15 cellular contexts compared by ENCODE assay signal in the genomic region with DNA sequence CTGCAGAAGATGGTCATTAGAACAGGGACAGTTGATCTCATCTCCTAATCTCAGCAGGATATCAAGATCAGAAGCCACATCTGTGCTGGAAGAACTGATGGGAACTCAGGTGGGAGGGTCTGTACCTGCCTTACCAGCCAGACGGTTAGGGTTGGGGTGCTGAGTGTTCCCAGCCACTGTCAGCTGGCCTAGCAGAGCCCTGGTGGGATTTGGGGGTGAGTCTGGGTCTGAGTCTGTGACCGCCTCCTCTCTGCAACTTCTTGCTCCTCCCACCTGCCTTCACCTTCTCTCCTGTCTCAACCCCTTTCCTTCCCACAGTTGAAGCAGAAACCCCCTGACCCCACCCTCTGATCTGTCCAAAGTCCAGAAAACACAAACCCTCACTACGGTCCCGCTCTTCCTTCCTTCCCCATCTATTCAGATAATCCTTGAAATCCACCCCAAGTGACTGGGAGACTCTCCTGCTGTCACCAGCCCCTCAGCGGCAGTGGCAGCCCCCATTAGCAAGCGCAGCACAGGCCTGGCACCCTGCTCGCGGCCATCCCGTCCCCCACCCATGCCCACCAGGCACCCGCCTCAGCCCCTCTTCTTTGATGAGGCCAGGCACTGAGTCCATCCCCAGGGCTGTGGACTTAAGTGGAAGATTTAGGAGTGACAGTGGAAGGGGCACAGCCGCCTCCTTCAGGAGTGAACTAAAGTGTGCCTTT.
DNase-seq lines count a peak whose midpoint lies in the region; ATAC-seq and TF ChIP-seq lines count a peak whose summit lies in the region.
"Had no signal": no experiment of that assay in that cellular context is flagged by ENCODE, and none has a peak within 500 bp of the region (broad histone marks: within the 10 kb centered on the region; RNA-seq: fewer than 3 reads in every experiment).

No MANE protein-coding gene starts in this region.

- no peak for DNase-seq in activated naive CD4-positive, alpha-beta T cell treated with anti-CD3 and anti-CD28 coated beads, Interleukin-2, amount 50 U/mL, for 16 hours
- DNase-seq in activated CD8-positive, alpha-beta T cell treated with anti-CD3 and anti-CD28 coated beads for 36 hours, result no peak
- DNase-seq in effector memory CD8-positive, alpha-beta T cell, result no peak
- no peak for DNase-seq in stimulated activated naive CD8-positive, alpha-beta T cell treated with anti-CD3 and anti-CD28 coated beads, Interleukin-15, amount 100 ng/mL, for 72 hours
- no peak for DNase-seq in ACHN
- no peak for DNase-seq in EL
- DNase-seq: BE2C; CD8-positive, alpha-beta memory T cell; H7; MG63; NCI-H1092 treated with DMSO at 0.1 percent for 48 hours; NCI-H1694 treated with DMSO at 0.1 percent for 48 hours; NCI-H345; NCI-H69 had no signal

- peaks cover 8% of the 10 kb centered on the region for H3K36me3 Mint-ChIP-seq in activated naive CD4-positive, alpha-beta T cell treated with anti-CD3 and anti-CD28 coated beads, Interleukin-2, amount 50 U/mL, for 24 hours
- peaks cover 19% of the 10 kb centered on the region for H3K36me3 Mint-ChIP-seq in activated CD8-positive, alpha-beta T cell treated with anti-CD3 and anti-CD28 coated beads for 36 hours (ENCODE audit: low read depth)
- H3K36me3 Mint-ChIP-seq in effector memory CD8-positive, alpha-beta T cell (ENCODE audit: insufficient read depth), result peaks cover 10% of the 10 kb centered on the region
- H3K36me3 Mint-ChIP-seq: CD8-positive, alpha-beta memory T cell had no signal

- no peak for TF ChIP-seq CTCF in activated CD8-positive, alpha-beta T cell treated with anti-CD3 and anti-CD28 coated beads for 36 hours (IDR thresholded peaks at IDR 0.05)

- intact Hi-C loops in activated CD8-positive, alpha-beta T cell treated with anti-CD3 and anti-CD28 coated beads for 36 hours (cut with micrococcal nuclease), result no loop called here

- POLR2A ChIA-PET in activated CD8-positive, alpha-beta T cell treated with anti-CD3 and anti-CD28 coated beads for 36 hours (lab: Charles Lee), result interaction anchor here (1.1 to 1.9 kb wide), 3 partner anchors 11 to 36 kb away, joined by 5 to 6 read pairs (median 5); no protein-coding TSS in a partner anchor

- H3K9me3 Mint-ChIP-seq in activated naive CD4-positive, alpha-beta T cell treated with anti-CD3 and anti-CD28 coated beads, Interleukin-2, amount 50 U/mL, for 24 hours, result no peaks in the 10 kb centered on the region
- H3K9me3 Mint-ChIP-seq in activated CD8-positive, alpha-beta T cell treated with anti-CD3 and anti-CD28 coated beads for 36 hours, result peaks cover 11% of the 10 kb centered on the region
- peaks cover 0 to 2% of the 10 kb centered on the region in 2 donors for H3K9me3 Mint-ChIP-seq in effector memory CD8-positive, alpha-beta T cell
- H3K9me3 Mint-ChIP-seq in stimulated activated naive CD8-positive, alpha-beta T cell treated with anti-CD3 and anti-CD28 coated beads, Interleukin-15, amount 100 ng/mL, for 72 hours, result peaks cover 0 to 10% of the 10 kb centered on the region in 2 donors

- in situ Hi-C loops in ACHN (cut with HindIII; ENCODE audit: low pct_ligation_motif_present, low pct_unique_long_range_greater_than_20kb, low sequenced_read_pairs), result no loop called here

- no peaks in the 10 kb centered on the region for H3K27me3 Mint-ChIP-seq in activated naive CD4-positive, alpha-beta T cell treated with anti-CD3 and anti-CD28 coated beads, Interleukin-2, amount 50 U/mL, for 24 hours
- H3K27me3 Mint-ChIP-seq in activated CD8-positive, alpha-beta T cell treated with anti-CD3 and anti-CD28 coated beads for 36 hours, result no peaks in the 10 kb centered on the region
- peaks cover 0 to 12% of the 10 kb centered on the region in 2 donors for H3K27me3 Mint-ChIP-seq in effector memory CD8-positive, alpha-beta T cell
- H3K27me3 Mint-ChIP-seq in stimulated activated naive CD8-positive, alpha-beta T cell treated with anti-CD3 and anti-CD28 coated beads, Interleukin-15, amount 100 ng/mL, for 72 hours, result no peaks in the 10 kb centered on the region

- peak overlapping the region; percentile 17 for H3K27ac Mint-ChIP-seq in activated naive CD4-positive, alpha-beta T cell treated with anti-CD3 and anti-CD28 coated beads, Interleukin-2, amount 50 U/mL, for 24 hours
- peak overlapping the region; percentile 91 for H3K27ac Mint-ChIP-seq in activated CD8-positive, alpha-beta T cell treated with anti-CD3 and anti-CD28 coated beads for 36 hours
- H3K27ac Mint-ChIP-seq in effector memory CD8-positive, alpha-beta T cell, result peak overlapping the region; percentile 13 to 82
- H3K27ac Mint-ChIP-seq in stimulated activated naive CD8-positive, alpha-beta T cell treated with anti-CD3 and anti-CD28 coated beads, Interleukin-15, amount 100 ng/mL, for 72 hours, result peak overlapping the region; percentile 8 to 93

- no peak overlapping the region for H3K4me3 Mint-ChIP-seq in activated naive CD4-positive, alpha-beta T cell treated with anti-CD3 and anti-CD28 coated beads, Interleukin-2, amount 50 U/mL, for 24 hours
- H3K4me3 Mint-ChIP-seq in activated CD8-positive, alpha-beta T cell treated with anti-CD3 and anti-CD28 coated beads for 36 hours, result no peak overlapping the region
- no peak overlapping the region for H3K4me3 Mint-ChIP-seq in effector memory CD8-positive, alpha-beta T cell
- peak overlapping the region in 1 of 2 donors; percentile 23 for H3K4me3 Mint-ChIP-seq in stimulated activated naive CD8-positive, alpha-beta T cell treated with anti-CD3 and anti-CD28 coated beads, Interleukin-15, amount 100 ng/mL, for 72 hours
- H3K4me3 Mint-ChIP-seq: CD8-positive, alpha-beta memory T cell had no signal

- no peak for ATAC-seq in activated CD8-positive, alpha-beta T cell treated with anti-CD3 and anti-CD28 coated beads for 36 hours
- ATAC-seq in effector memory CD8-positive, alpha-beta T cell (replicated peaks), result no peak
- no peak for ATAC-seq in stimulated activated naive CD8-positive, alpha-beta T cell treated with anti-CD3 and anti-CD28 coated beads, Interleukin-15, amount 100 ng/mL, for 72 hours

- CTCF ChIA-PET in activated CD8-positive, alpha-beta T cell treated with anti-CD3 and anti-CD28 coated beads for 36 hours (lab: Charles Lee), result interaction anchor here (1.0 to 3.7 kb wide), 5 partner anchors 12 to 38 kb away, joined by 3 to 36 read pairs (median 9); no protein-coding TSS in a partner anchor

- H3K4me1 Mint-ChIP-seq in activated naive CD4-positive, alpha-beta T cell treated with anti-CD3 and anti-CD28 coated beads, Interleukin-2, amount 50 U/mL, for 24 hours, result peaks cover 58% of the 10 kb centered on the region
- H3K4me1 Mint-ChIP-seq in activated CD8-positive, alpha-beta T cell treated with anti-CD3 and anti-CD28 coated beads for 36 hours (ENCODE audit: low read depth), result peaks cover 61% of the 10 kb centered on the region
- peaks cover 12% of the 10 kb centered on the region in 2 donors for H3K4me1 Mint-ChIP-seq in effector memory CD8-positive, alpha-beta T cell (ENCODE audit: low read depth in 2 of 2)
- peaks cover 77% of the 10 kb centered on the region for H3K4me1 Mint-ChIP-seq in stimulated activated naive CD8-positive, alpha-beta T cell treated with anti-CD3 and anti-CD28 coated beads, Interleukin-15, amount 100 ng/mL, for 72 hours

Comparison
In these comparisons a context has a peak if more than half of its experiments do, and no peak if none do; other contexts are left out.
1. H3K27ac Mint-ChIP-seq: peak in every context shown above with its lines; median percentile 91 in activated CD8-positive, alpha-beta T cell treated with anti-CD3 and anti-CD28 coated beads for 36 hours; 50 in stimulated activated naive CD8-positive, alpha-beta T cell treated with anti-CD3 and anti-CD28 coated beads, Interleukin-15, amount 100 ng/mL, for 72 hours; 48 in effector memory CD8-positive, alpha-beta T cell; 17 in activated naive CD4-positive, alpha-beta T cell treated with anti-CD3 and anti-CD28 coated beads, Interleukin-2, amount 50 U/mL, for 24 hours.